Comparison of ENCODE assay signal across 23 cellular contexts in genomic region chrY:15440016-15440415, GRCh38.
"Had no signal": no experiment of that assay in that cellular context is flagged by ENCODE, and none has a peak within 500 bp of the region (broad histone marks: within the 10 kb centered on the region; RNA-seq: fewer than 3 reads in every experiment).

No MANE protein-coding gene starts in this region.

- H3K27me3 ChIP-seq: MG63, Peyer's patch, SJCRH30 had no signal

- H2AFZ ChIP-seq: PC-9 had no signal

- H3K4me3 ChIP-seq: MG63, PC-9, Peyer's patch, SJCRH30 had no signal

- H3K4me2 ChIP-seq: PC-9 had no signal

- H3K36me3 ChIP-seq: MG63, Peyer's patch, SJCRH30 had no signal

- H3K4me1 ChIP-seq: Peyer's patch, SJCRH30 had no signal

- H3K9me3 ChIP-seq: MG63, Peyer's patch, SJCRH30 had no signal

- DNase-seq: Karpas-422, KBM-7, MG63, NCI-H1092, NCI-H1105 treated with DMSO at 0.1 percent for 48 hours, NCI-H1417 treated with DMSO at 0.1 percent for 48 hours, NCI-H146, NCI-H1694 treated with DMSO at 0.1 percent for 48 hours, NCI-H1930, NCI-H2081, NCI-H2107, NCI-H2227 treated with DMSO at 0.1 percent for 48 hours, NCI-H524, NCI-H526 treated with DMSO at 0.1 percent for 48 hours, NCI-H748 treated with DMSO at 0.1 percent for 48 hours, OCI-M1, PC-9, Peyer's patch, SHP77 treated with DMSO at 0.1 percent for 48 hours, SJCRH30 had no signal

- H3K27ac ChIP-seq: HL-60, PC-9, Peyer's patch, SJCRH30 had no signal

- ATAC-seq: Right ventricle myocardium inferior, SK-N-SH treated with all-trans-retinoic acid at 6 μM for 48 hours had no signal
